In the genomic region with DNA sequence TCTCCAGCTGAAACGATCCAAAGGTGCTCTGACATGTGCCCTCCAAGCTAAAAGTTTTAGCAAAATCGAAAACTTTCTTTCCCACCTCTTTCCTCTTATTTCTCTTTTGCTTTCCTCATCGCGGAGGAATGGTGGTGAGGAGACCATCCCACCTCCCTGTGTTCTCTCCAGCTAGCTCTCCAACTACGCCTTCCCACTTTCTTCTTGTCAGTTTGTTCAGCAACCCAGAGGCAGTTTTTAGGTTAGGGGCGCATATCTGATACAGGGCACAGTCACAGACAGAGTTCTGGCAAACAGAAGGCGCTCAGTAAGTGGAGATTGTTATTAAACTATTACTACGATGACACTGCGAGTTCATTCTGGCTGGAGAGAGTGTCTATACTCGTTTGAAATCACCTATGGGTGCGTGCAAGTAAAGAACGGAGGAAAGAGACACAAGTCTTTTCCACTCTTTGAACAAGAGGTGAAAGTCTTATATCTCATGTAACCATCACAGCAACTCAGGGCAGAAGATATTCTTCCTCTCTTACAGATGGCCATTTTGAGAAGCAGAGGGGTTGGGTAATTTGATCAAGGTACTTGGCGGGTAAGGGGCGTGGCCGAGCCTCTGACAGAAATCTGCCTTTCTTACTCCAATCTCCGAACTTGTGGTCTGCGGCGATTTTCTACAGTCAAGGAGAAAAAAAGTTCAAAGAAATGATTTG, we compare ENCODE assay signal across 28 cellular contexts. TPM values are rescaled to one million over a fixed set of nuclear protein-coding genes. Genes with fewer than 3 reads are reported as not detected.
A peak's percentile ranks its signal among the peaks of the same experiment; 100 is the strongest.
DNase-seq lines count a peak whose midpoint lies in the region; ATAC-seq and TF ChIP-seq lines count a peak whose summit lies in the region.
"Had no signal": no experiment of that assay in that cellular context is flagged by ENCODE, and none has a peak within 500 bp of the region (broad histone marks: within the 10 kb centered on the region; RNA-seq: fewer than 3 reads in every experiment).

No MANE protein-coding gene starts in this region.

- H2AFZ ChIP-seq in neural progenitor cell (replicated peaks) = no peak overlapping the region

- peaks cover 18% of the 10 kb centered on the region for H3K4me1 Mint-ChIP-seq in stimulated activated naive CD8-positive, alpha-beta T cell treated with anti-CD3 and anti-CD28 coated beads, Interleukin-15, Interleukin-2, amounts not matched to agents 100 ng/mL and 50 ng/mL, for 24 hours (ENCODE audit: low read depth)
- peaks cover 22% of the 10 kb centered on the region for H3K4me1 Mint-ChIP-seq in stimulated activated naive CD8-positive, alpha-beta T cell treated with anti-CD3 and anti-CD28 coated beads, Interleukin-15, amount 100 ng/mL, for 72 hours
- H3K4me1 Mint-ChIP-seq in endodermal cell (peaks cover 20% of the 10 kb centered on the region), neural progenitor cell (peaks cover 19% of the 10 kb centered on the region), type B pancreatic cell (ENCODE audit: unreplicated experiment) (peaks cover 3% of the 10 kb centered on the region)
- H3K4me1 Mint-ChIP-seq: activated CD4-positive, alpha-beta T cell treated with anti-CD3 and anti-CD28 coated beads, Interleukin-2, amount 10 ng/mL, durations not matched to agents 24 days and 14 days had no signal

- peaks cover 3% of the 10 kb centered on the region for H3K4me1 ChIP-seq in endodermal cell (ENCODE audit: control insufficient read depth, insufficient read depth, low read length)
- no peaks in the 10 kb centered on the region for H3K4me1 ChIP-seq in neural progenitor cell
- H3K4me1 ChIP-seq: A549 had no signal

- TF ChIP-seq CTCF in endodermal cell (conservative IDR thresholded peaks at IDR 0.05) = no peak
- no peak for TF ChIP-seq CTCF in neural progenitor cell (IDR thresholded peaks at IDR 0.05)
- no peak for TF ChIP-seq CTCF in type B pancreatic cell (conservative IDR thresholded peaks at IDR 0.05)

- H3K36me3 ChIP-seq in endodermal cell (ENCODE audit: control insufficient read depth, insufficient read depth, low read length) (no peaks in the 10 kb centered on the region), neural progenitor cell (no peaks in the 10 kb centered on the region)
- H3K36me3 ChIP-seq: vagina had no signal

- H3K36me3 Mint-ChIP-seq in stimulated activated naive CD8-positive, alpha-beta T cell treated with anti-CD3 and anti-CD28 coated beads, Interleukin-15, Interleukin-2, amounts not matched to agents 100 ng/mL and 50 ng/mL, for 24 hours (ENCODE audit: low read depth) = no peaks in the 10 kb centered on the region
- no peaks in the 10 kb centered on the region for H3K36me3 Mint-ChIP-seq in endodermal cell (ENCODE audit: low read depth)
- H3K36me3 Mint-ChIP-seq in neural progenitor cell = no peaks in the 10 kb centered on the region
- H3K36me3 Mint-ChIP-seq in type B pancreatic cell = no peaks in the 10 kb centered on the region

- no peaks in the 10 kb centered on the region for H3K79me2 ChIP-seq in neural progenitor cell (ENCODE audit: low read depth)

- H3K4me3 ChIP-seq in endodermal cell (ENCODE audit: low read length) (peak overlapping the region; percentile 74), neural progenitor cell (peak overlapping the region; percentile 37)
- H3K4me3 ChIP-seq: A549 had no signal

- no peak for ATAC-seq in stimulated activated naive CD8-positive, alpha-beta T cell treated with anti-CD3 and anti-CD28 coated beads, Interleukin-15, amount 100 ng/mL, for 72 hours
- no peak for ATAC-seq in HG02588 (IDR thresholded peaks at IDR 0.05; ENCODE audit: unreplicated experiment)
- ATAC-seq in activated CD4-positive, CD25-positive, alpha-beta regulatory T cell treated with anti-CD3 and anti-CD28 coated beads, Interleukin-2, amount 50 U/mL, for 24 hours = no peak
- no peak for ATAC-seq in left lobe of liver
- ATAC-seq: A549; naive thymus-derived CD8-positive, alpha-beta T cell; T-helper 17 cell had no signal

- H3K27me3 Mint-ChIP-seq in stimulated activated naive CD8-positive, alpha-beta T cell treated with anti-CD3 and anti-CD28 coated beads, Interleukin-15, Interleukin-2, amounts not matched to agents 100 ng/mL and 50 ng/mL, for 24 hours = peaks cover 72% of the 10 kb centered on the region
- peaks cover 85% of the 10 kb centered on the region for H3K27me3 Mint-ChIP-seq in stimulated activated naive CD8-positive, alpha-beta T cell treated with anti-CD3 and anti-CD28 coated beads, Interleukin-15, amount 100 ng/mL, for 72 hours
- H3K27me3 Mint-ChIP-seq in endodermal cell (ENCODE audit: insufficient read depth) = peaks cover 100% of the 10 kb centered on the region
- H3K27me3 Mint-ChIP-seq in neural progenitor cell (ENCODE audit: insufficient read depth, low read depth) = peaks cover 95% of the 10 kb centered on the region
- peaks cover 98% of the 10 kb centered on the region for H3K27me3 Mint-ChIP-seq in type B pancreatic cell

- H3K27ac ChIP-seq in endodermal cell (ENCODE audit: low read depth, low read length) (no peak overlapping the region), neural progenitor cell (no peak overlapping the region)
- H3K27ac ChIP-seq: A549, skin epidermis, testis, vagina had no signal

- H3K9ac ChIP-seq in endodermal cell (ENCODE audit: extremely low read depth, low read length, poor library complexity, severe bottlenecking) = no peak overlapping the region
- no peak overlapping the region for H3K9ac ChIP-seq in neural progenitor cell

- DNase-seq in stimulated activated naive CD8-positive, alpha-beta T cell treated with anti-CD3 and anti-CD28 coated beads, Interleukin-15, amount 100 ng/mL, for 72 hours = no peak
- DNase-seq in endodermal cell = peak; percentile 69
- DNase-seq in neural progenitor cell (ENCODE audit: low spot score) = peak; percentile 57
- DNase-seq in type B pancreatic cell (ENCODE audit: extremely low spot score, unreplicated experiment) = no peak
- no peak for DNase-seq in left lobe of liver (ENCODE audit: low spot score)
- DNase-seq: activated CD4-positive, alpha-beta T cell treated with anti-CD3 and anti-CD28 coated beads, Interleukin-2, amount 10 ng/mL, durations not matched to agents 24 days and 14 days; activated naive CD4-positive, alpha-beta T cell treated with Interleukin-2 at 50 U/mL for 16 hours; activated T-cell treated with anti-CD3 and anti-CD28 coated beads, Interleukin-2, amount 50 U/mL, for 48 hours; amygdala; dermis blood vessel endothelial cell; DMS79; GF-D8; Kasumi-1; left colon; naive thymus-derived CD8-positive, alpha-beta T cell; NCI-H1048; NCI-H187 treated with DMSO at 0.1 percent for 48 hours; NCI-H2227 treated with DMSO at 0.1 percent for 48 hours; NCI-H69; stimulated activated CD4-positive, alpha-beta T cell treated with anti-CD3 and anti-CD28 coated beads, Interleukin-1b, Interleukin-23, amount 100 ng/mL, for 48 hours; T-helper 17 cell; testis had no signal

- H3K27ac Mint-ChIP-seq in stimulated activated naive CD8-positive, alpha-beta T cell treated with anti-CD3 and anti-CD28 coated beads, Interleukin-15, Interleukin-2, amounts not matched to agents 100 ng/mL and 50 ng/mL, for 24 hours = no peak overlapping the region
- no peak overlapping the region for H3K27ac Mint-ChIP-seq in stimulated activated naive CD8-positive, alpha-beta T cell treated with anti-CD3 and anti-CD28 coated beads, Interleukin-15, amount 100 ng/mL, for 72 hours
- H3K27ac Mint-ChIP-seq in endodermal cell (no peak overlapping the region), neural progenitor cell (no peak overlapping the region), type B pancreatic cell (no peak overlapping the region)
- H3K27ac Mint-ChIP-seq: activated CD4-positive, alpha-beta T cell treated with anti-CD3 and anti-CD28 coated beads, Interleukin-2, amount 10 ng/mL, durations not matched to agents 24 days and 14 days; T-helper 17 cell had no signal

- H3K4me3 Mint-ChIP-seq in stimulated activated naive CD8-positive, alpha-beta T cell treated with anti-CD3 and anti-CD28 coated beads, Interleukin-15, Interleukin-2, amounts not matched to agents 100 ng/mL and 50 ng/mL, for 24 hours = peak overlapping the region; percentile 47
- peak overlapping the region in 1 of 2 donors; percentile 13 for H3K4me3 Mint-ChIP-seq in stimulated activated naive CD8-positive, alpha-beta T cell treated with anti-CD3 and anti-CD28 coated beads, Interleukin-15, amount 100 ng/mL, for 72 hours
- H3K4me3 Mint-ChIP-seq in endodermal cell = peak overlapping the region; percentile 53
- peak overlapping the region; percentile 76 for H3K4me3 Mint-ChIP-seq in neural progenitor cell
- H3K4me3 Mint-ChIP-seq in type B pancreatic cell = peak overlapping the region; percentile 79
- H3K4me3 Mint-ChIP-seq: T-helper 17 cell had no signal

- peak overlapping the region; percentile 75 for H3K4me2 ChIP-seq in neural progenitor cell
- H3K4me2 ChIP-seq: A549 had no signal

- 14 to 23% methylated on average over 6 to 18 of the region's 18 CpGs for WGBS in endodermal cell (ENCODE audit: insufficient coverage in 1 of 2, insufficient read length in 1 of 2), 2 experiments

- peaks cover 6% of the 10 kb centered on the region for H3K9me3 Mint-ChIP-seq in stimulated activated naive CD8-positive, alpha-beta T cell treated with anti-CD3 and anti-CD28 coated beads, Interleukin-15, Interleukin-2, amounts not matched to agents 100 ng/mL and 50 ng/mL, for 24 hours
- peaks cover 0 to 19% of the 10 kb centered on the region in 2 donors for H3K9me3 Mint-ChIP-seq in stimulated activated naive CD8-positive, alpha-beta T cell treated with anti-CD3 and anti-CD28 coated beads, Interleukin-15, amount 100 ng/mL, for 72 hours
- H3K9me3 Mint-ChIP-seq in endodermal cell (peaks cover 9% of the 10 kb centered on the region), neural progenitor cell (peaks cover 16% of the 10 kb centered on the region), type B pancreatic cell (no peaks in the 10 kb centered on the region)

- H3F3A ChIP-seq in neural progenitor cell (ENCODE audit: low read depth) = no peaks in the 10 kb centered on the region

- H4K20me1 ChIP-seq in neural progenitor cell (ENCODE audit: low read depth) = peaks cover 66% of the 10 kb centered on the region

- H3K27me3 ChIP-seq in endodermal cell (ENCODE audit: control insufficient read depth, insufficient read depth, low read length, poor library complexity, severe bottlenecking) = peaks cover 99% of the 10 kb centered on the region
- H3K27me3 ChIP-seq in neural progenitor cell = peaks cover 100% of the 10 kb centered on the region
- H3K27me3 ChIP-seq: testis had no signal

- H3K9me3 ChIP-seq in endodermal cell (ENCODE audit: control insufficient read depth, low read length) (peaks cover 6% of the 10 kb centered on the region), neural progenitor cell (ENCODE audit: low read depth) (no peaks in the 10 kb centered on the region)
- H3K9me3 ChIP-seq: A549, testis, vagina had no signal

RNA-seq across cellular contexts. Expression of a gene that starts 13.9 kb away (rescaled TPM):
- total RNA-seq in endodermal cell (1 to 10 TPM; 2.9 to 5.0 TPM), neural progenitor cell (ENCODE audit: low replicate concordance) (0.12 TPM in 1 of 2 replicates, not detected in the other), type B pancreatic cell (ENCODE audit: low replicate concordance) (0.64 and 2.3 TPM in 2 replicates), left lobe of liver (11.0 TPM)
- polyA plus RNA-seq in endodermal cell (2013, experiment 1 of 2) = 2.0 TPM
- polyA plus RNA-seq in endodermal cell (2013, experiment 2 of 2) = 3.5 TPM
- polyA plus RNA-seq: naive thymus-derived CD8-positive, alpha-beta T cell had no signal

Comparison
In these comparisons a context has a peak if more than half of its experiments do, and no peak if none do; other contexts are left out.
1. DNase-seq: peak in endodermal cell (single experiment) and neural progenitor cell (single experiment); none in stimulated activated naive CD8-positive, alpha-beta T cell treated with anti-CD3 and anti-CD28 coated beads, Interleukin-15, amount 100 ng/mL, for 72 hours (0 of 2), type B pancreatic cell (single experiment) and left lobe of liver (single experiment).